25 cellular contexts compared by ENCODE assay signal in the genomic region with DNA sequence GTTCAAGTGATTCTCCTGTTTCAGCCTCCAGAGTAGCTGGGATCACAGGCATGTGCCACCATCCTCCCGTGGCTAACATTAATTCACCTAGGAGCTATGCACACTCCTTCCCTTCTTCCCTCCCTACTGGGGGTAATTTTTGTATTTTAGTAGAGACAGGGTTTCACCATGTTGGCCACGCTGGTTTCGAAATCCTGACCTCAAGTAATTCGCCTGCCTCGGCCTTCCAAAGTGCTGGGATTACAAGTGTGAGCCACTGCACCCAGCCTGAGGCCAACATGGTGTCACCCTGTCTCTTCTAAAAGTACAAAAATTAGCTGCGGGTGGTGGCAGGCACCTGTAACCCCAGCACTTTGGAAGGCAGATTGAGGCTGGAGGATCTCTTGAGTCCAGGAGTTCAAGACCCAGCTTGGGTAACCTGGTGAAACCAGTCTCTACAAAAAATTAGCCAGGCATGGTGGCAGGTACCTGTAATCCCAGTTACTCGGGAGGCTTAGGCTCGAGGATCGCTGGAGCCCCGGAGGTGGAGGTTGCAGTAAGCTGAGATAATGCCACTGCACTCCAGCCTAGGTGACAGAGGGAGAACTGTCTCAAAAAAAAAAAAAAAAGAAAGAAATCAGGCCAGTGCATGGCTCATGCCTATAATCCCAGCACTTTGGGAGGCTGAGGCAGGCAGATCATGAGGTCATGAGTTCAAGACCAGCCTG. TPM values are rescaled to one million over a fixed set of nuclear protein-coding genes. Genes with fewer than 3 reads are reported as not detected.
DNase-seq lines count a peak whose midpoint lies in the region; ATAC-seq and TF ChIP-seq lines count a peak whose summit lies in the region.
"Had no signal": no experiment of that assay in that cellular context is flagged by ENCODE, and none has a peak within 500 bp of the region (broad histone marks: within the 10 kb centered on the region; RNA-seq: fewer than 3 reads in every experiment).

No MANE protein-coding gene starts in this region.

- DNase-seq in IMR-90 (peak; percentile 15), NOMO-1 treated with dmso at 0.1 percent for 144 hours (lab: John Stamatoyannopoulos, UW; ENCODE audit: unreplicated experiment) (peak; percentile 14), foreskin fibroblast (peak; percentile 35 to 65), gastrocnemius medialis (no peak), NK-92 (lab: John Stamatoyannopoulos, UW; ENCODE audit: unreplicated experiment) (no peak), NCI-H1930 (lab: John Stamatoyannopoulos, UW) (no peak)
- DNase-seq: activated B cell treated with CpG ODN at 0.5 μM for 24 hours; activated CD4-positive, alpha-beta memory T cell treated with anti-CD3 and anti-CD28 coated beads for 36 hours; activated gamma-delta T cell; GF-D8; heart left ventricle; NCI-H1417 treated with DMSO at 0.1 percent for 48 hours; NCI-H510A treated with DMSO at 0.1 percent for 48 hours; RPMI8226; stimulated activated CD4-positive, alpha-beta T cell treated with anti-CD3 and anti-CD28 coated beads, Interleukin-4, amount 100 ng/mL, for 24 hours; stimulated activated naive CD8-positive, alpha-beta T cell treated with anti-CD3 and anti-CD28 coated beads, Interleukin-15, Interleukin-2, amounts not matched to agents 100 U/mL and 50 U/mL, for 24 hours; T-helper 9 cell; tibial artery had no signal

- no peak overlapping the region for H3K56ac ChIP-seq in IMR-90 (ENCODE audit: extremely low read depth, insufficient read depth, low read length)

- H3K36me3 ChIP-seq in IMR-90 (ENCODE audit: control insufficient read depth, insufficient read depth, low read length) (no peaks in the 10 kb centered on the region), gastrocnemius medialis (no peaks in the 10 kb centered on the region)
- H3K36me3 ChIP-seq: heart left ventricle, neutrophil, tibial artery had no signal

- H4K8ac ChIP-seq in IMR-90 (ENCODE audit: low read depth in 2 of 2, low read length in 2 of 2) = peak overlapping the region in 1 of 2 experiments; percentile 58; a peak in 1 of 4 replicates

- H3K4ac ChIP-seq in IMR-90 (ENCODE audit: low read depth, low read length) = no peak overlapping the region; the same call in 1 of the 2 replicates

- H4K91ac ChIP-seq in IMR-90 (ENCODE audit: insufficient read depth, low read depth, low read length) = no peak overlapping the region

- H2BK15ac ChIP-seq in IMR-90 (ENCODE audit: low read depth, low read length) = no peak overlapping the region

- in situ Hi-C loops in IMR-90 (cut with MboI; ENCODE audit: low sequenced_read_pairs) (no loop called here), gastrocnemius medialis (cut with MboI; ENCODE audit: low sequenced_read_pairs in 4 of 4) (no loop called here)

- CTCF ChIA-PET in IMR-90 (lab: Yijun Ruan, JAX) = interaction anchor here (1.1 to 3.2 kb wide), 2 partner anchors 9 to 75 kb away, joined by 4 to 9 read pairs; no protein-coding TSS in a partner anchor

- H2BK120ac ChIP-seq in IMR-90 (ENCODE audit: low read depth, low read length) = no peak overlapping the region

- POLR2A ChIA-PET in IMR-90 (lab: Charles Lee; ENCODE audit: unreplicated experiment) = no interaction called here

- H3K27ac ChIP-seq in IMR-90 (ENCODE audit: insufficient read depth, low read length) = peak overlapping the region; percentile 59; the same call in 1 of the 2 replicates
- peak overlapping the region; percentile 5 to 61 (median 40) for H3K27ac ChIP-seq in gastrocnemius medialis
- H3K27ac ChIP-seq: heart left ventricle, neutrophil, tibial artery had no signal

- no peak for TF ChIP-seq RAD21 in IMR-90 (IDR thresholded peaks at IDR 0.05; ENCODE audit: low read length)

- H3K14ac ChIP-seq in IMR-90 (replicated peaks; ENCODE audit: low read depth, low read length) = peak overlapping the region; percentile 36; the same call in 1 of the 2 replicates

- peak overlapping the region; percentile 42 for H2BK5ac ChIP-seq in IMR-90 (ENCODE audit: low read depth, low read length, poor library complexity, severe bottlenecking)

- no peak overlapping the region for H3K9ac ChIP-seq in IMR-90 (ENCODE audit: low read depth, low read length)

- H3K27me3 ChIP-seq in IMR-90 (ENCODE audit: control insufficient read depth, insufficient read depth, low read length) (peaks cover 3% of the 10 kb centered on the region; the same call in 1 of the 2 replicates), gastrocnemius medialis (no peaks in the 10 kb centered on the region)
- H3K27me3 ChIP-seq: heart left ventricle had no signal

- 68% methylated on average over 4 of the region's 10 CpGs; no CpG with 5 or more reads in 1 of the 2 experiments for WGBS in IMR-90 (ENCODE audit: extremely low coverage in 2 of 2, insufficient read length in 1 of 2), 2 experiments

- H3K18ac ChIP-seq in IMR-90 (ENCODE audit: low read depth, low read length) = peak overlapping the region; percentile 12; the same call in 1 of the 2 replicates

- dilution Hi-C loops in IMR-90 (cut with HindIII; ENCODE audit: low sequenced_read_pairs, unreplicated experiment) = no loop called here

- peak overlapping the region; percentile 58 for H2AFZ ChIP-seq in IMR-90 (replicated peaks; ENCODE audit: low read length, poor library complexity)

- H2BK20ac ChIP-seq in IMR-90 (ENCODE audit: low read depth, low read length) = no peak overlapping the region

- H3K23ac ChIP-seq in IMR-90 (ENCODE audit: low read depth, low read length) = peak overlapping the region; percentile 64; the same call in 1 of the 2 replicates

- H3K79me1 ChIP-seq in IMR-90 (ENCODE audit: low read depth in 1 of 2, low read length in 2 of 2) = no peaks in the 10 kb centered on the region

- H3K9me1 ChIP-seq in IMR-90 (ENCODE audit: insufficient read depth, low read length) = 0 out of 2 replicates have a peak, but pooled peaks cover 3% of the 10 kb centered on the region

- TF ChIP-seq CTCF in IMR-90 (conservative IDR thresholded peaks at IDR 0.05; ENCODE audit: low read depth, low read length) = no peak
- TF ChIP-seq CTCF in foreskin fibroblast (IDR thresholded peaks at IDR 0.05; ENCODE audit: low read depth, low read length) = no peak
- no peak for TF ChIP-seq CTCF in gastrocnemius medialis (IDR thresholded peaks at IDR 0.05 in 4 of 5, conservative IDR thresholded peaks at IDR 0.05 in 1 of 5)

- H3K9me3 ChIP-seq in IMR-90 (ENCODE audit: control insufficient read depth, insufficient read depth, low read length) = no peaks in the 10 kb centered on the region
- H3K9me3 ChIP-seq in gastrocnemius medialis = no peaks in the 10 kb centered on the region
- H3K9me3 ChIP-seq: heart left ventricle, mucosa of descending colon, neutrophil, tibial artery had no signal

- no peak overlapping the region for H4K5ac ChIP-seq in IMR-90 (ENCODE audit: low read depth, low read length)

- peaks cover 6% of the 10 kb centered on the region; the same call in 1 of the 2 replicates for H4K20me1 ChIP-seq in IMR-90 (ENCODE audit: insufficient read depth, low read length)

- no peak for TF ChIP-seq POLR2A in IMR-90 (IDR thresholded peaks at IDR 0.05; ENCODE audit: low read depth, low read length)
- TF ChIP-seq POLR2A in gastrocnemius medialis (IDR thresholded peaks at IDR 0.05) = no peak

- no peak overlapping the region for H2AK9ac ChIP-seq in IMR-90 (replicated peaks; ENCODE audit: low read depth, low read length, poor library complexity)

- no TSS peak for BruUV-seq in IMR-90 (replicated peaks; lab: Mats Ljungman, UMichigan)

- ATAC-seq in IMR-90 (ENCODE audit: low read depth) = peak; percentile 59
- ATAC-seq in gastrocnemius medialis = no peak
- no peak for ATAC-seq in HG02884 (IDR thresholded peaks at IDR 0.05; ENCODE audit: unreplicated experiment)
- ATAC-seq in HG03565 (IDR thresholded peaks at IDR 0.05; ENCODE audit: unreplicated experiment) = no peak
- ATAC-seq: heart left ventricle; left lobe of liver; mucosa of descending colon; stimulated activated naive CD8-positive, alpha-beta T cell treated with anti-CD3 and anti-CD28 coated beads, Interleukin-15, Interleukin-2, amounts not matched to agents 100 U/mL and 50 U/mL, for 24 hours had no signal

- H3K4me1 ChIP-seq in IMR-90 (ENCODE audit: control insufficient read depth, insufficient read depth, low read length) = peaks cover 11% of the 10 kb centered on the region
- peaks cover 6 to 17% of the 10 kb centered on the region in 2 donors for H3K4me1 ChIP-seq in gastrocnemius medialis
- H3K4me1 ChIP-seq: tibial artery had no signal

- H3K4me3 ChIP-seq in IMR-90 (ENCODE audit: insufficient read depth, low read depth, low read length) (no peak overlapping the region), foreskin fibroblast (ENCODE audit: low read depth in 1 of 2, low read length in 2 of 2) (no peak overlapping the region), gastrocnemius medialis (no peak overlapping the region)
- H3K4me3 ChIP-seq: heart left ventricle, mucosa of descending colon, tibial artery had no signal

- H3K4me2 ChIP-seq in IMR-90 (ENCODE audit: low read depth, low read length) = peak overlapping the region; percentile 56

- intact Hi-C loops in IMR-90 (cut with micrococcal nuclease) (no loop called here), gastrocnemius medialis (cut with DNase I; ENCODE audit: low total_unique reads) (no loop called here)

- H2AK5ac ChIP-seq in IMR-90 (ENCODE audit: low read depth, low read length) = 0 out of 2 replicates have a peak overlapping the region, but pooled peaks have one; percentile 15

TF ChIP-seq in IMR-90, 13 proteins besides CTCF, POLR2A, EP300 and RAD21 (continues in another document):
- TF ChIP-seq, protein P1, sequence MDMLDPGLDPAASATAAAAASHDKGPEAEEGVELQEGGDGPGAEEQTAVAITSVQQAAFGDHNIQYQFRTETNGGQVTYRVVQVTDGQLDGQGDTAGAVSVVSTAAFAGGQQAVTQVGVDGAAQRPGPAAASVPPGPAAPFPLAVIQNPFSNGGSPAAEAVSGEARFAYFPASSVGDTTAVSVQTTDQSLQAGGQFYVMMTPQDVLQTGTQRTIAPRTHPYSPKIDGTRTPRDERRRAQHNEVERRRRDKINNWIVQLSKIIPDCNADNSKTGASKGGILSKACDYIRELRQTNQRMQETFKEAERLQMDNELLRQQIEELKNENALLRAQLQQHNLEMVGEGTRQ (IDR thresholded peaks at IDR 0.05; ENCODE audit: low read depth, low read length) = no peak
- no peak for TF ChIP-seq FOS (IDR thresholded peaks at IDR 0.05; ENCODE audit: low read depth, low read length)

RNA-seq across cellular contexts. Expression of a gene that starts 6.1 kb away (rescaled TPM):
- total RNA-seq in IMR-90 (2012; rRNA removed) (not detected in 2 replicates), gastrocnemius medialis (not detected)
- polyA plus RNA-seq in IMR-90 (2012; rRNA removed) = not detected in 2 replicates
- polyA plus RNA-seq in IMR-90 (2012; cell fraction: cytosol; rRNA removed) = not detected in 2 replicates
- polyA plus RNA-seq in IMR-90 (2012; cell fraction: nucleus; rRNA removed; ENCODE audit: low replicate concordance) = not detected in 2 replicates
- total RNA-seq: activated B cell treated with CpG ODN at 0.5 μM for 24 hours; activated CD4-positive, alpha-beta memory T cell treated with anti-CD3 and anti-CD28 coated beads for 36 hours; fibroblast of lung; left lobe of liver had no signal
- polyA plus RNA-seq: adipose tissue, fibroblast of lung, heart left ventricle had no signal

RNA-seq across cellular contexts. Expression of a gene that starts 14.7 kb away (rescaled TPM):
- total RNA-seq in IMR-90 (2012; rRNA removed) (not detected in 2 replicates), gastrocnemius medialis (not detected)
- not detected in 2 replicates for polyA plus RNA-seq in IMR-90 (2012; rRNA removed)
- polyA plus RNA-seq in IMR-90 (2012; cell fraction: cytosol; rRNA removed) = not detected in 2 replicates
- polyA plus RNA-seq in IMR-90 (2012; cell fraction: nucleus; rRNA removed; ENCODE audit: low replicate concordance) = not detected in 2 replicates
- total RNA-seq: activated B cell treated with CpG ODN at 0.5 μM for 24 hours; activated CD4-positive, alpha-beta memory T cell treated with anti-CD3 and anti-CD28 coated beads for 36 hours; fibroblast of lung; heart left ventricle; left lobe of liver; mucosa of descending colon had no signal
- polyA plus RNA-seq: adipose tissue, fibroblast of lung, heart left ventricle had no signal

RNA-seq across cellular contexts. Expression of a gene that starts 23.9 kb away (rescaled TPM):
- total RNA-seq in IMR-90 (2012; rRNA removed) (1.3 and 1.7 TPM in 2 replicates), gastrocnemius medialis (1 to 10 TPM; 2.6 to 3.3 (median 3.0) TPM)
- polyA plus RNA-seq in IMR-90 (2012; rRNA removed) = 4.1 and 5.0 TPM in 2 replicates
- polyA plus RNA-seq in IMR-90 (2012; cell fraction: cytosol; rRNA removed) = 3.2 and 4.1 TPM in 2 replicates
- 3.1 and 6.5 TPM in 2 replicates for polyA plus RNA-seq in IMR-90 (2012; cell fraction: nucleus; rRNA removed; ENCODE audit: low replicate concordance)

Comparison
In these comparisons a context has a peak if more than half of its experiments do, and no peak if none do; other contexts are left out.
1. DNase-seq: peak in IMR-90 (single experiment), NOMO-1 treated with dmso at 0.1 percent for 144 hours (single experiment) and foreskin fibroblast (2 of 2); none in gastrocnemius medialis (0 of 2), NK-92 (single experiment) and NCI-H1930 (0 of 2).